Comparison of ENCODE assay signal across 14 cellular contexts in genomic region chr6:149694926-149695325, GRCh38.
DNase-seq lines count a peak whose midpoint lies in the region.
"Had no signal": no experiment of that assay in that cellular context is flagged by ENCODE, and none has a peak within 500 bp of the region (broad histone marks: within the 10 kb centered on the region; RNA-seq: fewer than 3 reads in every experiment).

No MANE protein-coding gene starts in this region.

- DNase-seq in NCI-H1105 treated with DMSO at 0.1 percent for 48 hours (lab: John Stamatoyannopoulos, UW) (peak; percentile 43), NCI-H1105 (lab: John Stamatoyannopoulos, UW) (no peak), NCI-H146 (lab: John Stamatoyannopoulos, UW) (peak; percentile 53), NCI-H524 treated with DMSO at 0.1 percent for 48 hours (lab: John Stamatoyannopoulos, UW) (peak; percentile 81), cerebellar cortex (ENCODE audit: low spot score) (peak; percentile 58), SIG-M5 treated with dmso at 0.1 percent for 504 hours (lab: John Stamatoyannopoulos, UW; ENCODE audit: unreplicated experiment) (no peak), NCI-H187 (lab: John Stamatoyannopoulos, UW) (no peak), NCI-H2227 (lab: John Stamatoyannopoulos, UW; ENCODE audit: unreplicated experiment) (no peak)
- DNase-seq: DMS53, Karpas-422, NCI-H1436 treated with DMSO at 0.1 percent for 48 hours, NCI-H748 treated with DMSO at 0.1 percent for 48 hours, SHP77 treated with DMSO at 0.1 percent for 48 hours, T-helper 2 cell had no signal

Comparison
In these comparisons a context has a peak if more than half of its experiments do, and no peak if none do; other contexts are left out.
1. DNase-seq: peak in NCI-H1105 treated with DMSO at 0.1 percent for 48 hours (single experiment), NCI-H146 (single experiment), NCI-H524 treated with DMSO at 0.1 percent for 48 hours (single experiment) and cerebellar cortex (single experiment); none in NCI-H1105 (single experiment), SIG-M5 treated with dmso at 0.1 percent for 504 hours (single experiment), NCI-H187 (0 of 2) and NCI-H2227 (single experiment).